Comparison of ENCODE assay signal across 21 cellular contexts in the genomic region with DNA sequence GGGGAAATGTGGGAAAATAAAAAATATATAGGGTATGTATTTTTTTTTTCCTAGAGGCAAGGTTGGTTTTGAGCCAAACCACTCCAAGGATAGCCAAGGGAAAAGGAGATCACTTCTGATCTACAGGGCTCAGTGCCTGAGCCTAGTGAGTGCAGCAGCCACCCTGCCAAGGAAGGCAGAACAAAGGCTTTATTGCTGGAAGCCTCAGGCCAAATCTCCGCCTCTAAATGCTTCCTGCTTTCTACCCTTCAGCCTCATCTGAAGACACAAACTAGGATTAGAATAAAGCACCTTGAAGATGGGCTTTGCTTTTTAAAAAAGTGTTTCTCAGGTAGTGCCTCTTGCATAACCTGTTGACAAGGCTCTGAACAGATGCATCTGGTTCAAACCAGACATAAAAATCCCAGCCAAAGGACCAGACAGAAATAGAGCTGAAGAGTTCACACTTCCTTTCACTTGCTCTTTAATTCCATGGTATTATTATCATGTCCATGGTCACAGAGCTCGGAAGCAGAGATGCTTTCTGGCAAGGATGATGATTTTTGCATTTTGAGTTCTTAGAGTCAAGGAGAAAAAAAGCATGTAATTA. TPM values are rescaled to one million over a fixed set of nuclear protein-coding genes. Genes with fewer than 3 reads are reported as not detected.
A peak's percentile ranks its signal among the peaks of the same experiment; 100 is the strongest.
DNase-seq lines count a peak whose midpoint lies in the region; ATAC-seq and TF ChIP-seq lines count a peak whose summit lies in the region.
"Had no signal": no experiment of that assay in that cellular context is flagged by ENCODE, and none has a peak within 500 bp of the region (broad histone marks: within the 10 kb centered on the region; RNA-seq: fewer than 3 reads in every experiment).

No MANE protein-coding gene starts in this region.

- H2AK5ac ChIP-seq in mesenchymal stem cell (ENCODE audit: low read length, severe bottlenecking) = no peak overlapping the region

- TF ChIP-seq CTCF in mammary epithelial cell (conservative IDR thresholded peaks at IDR 0.05 in 1 of 2, IDR thresholded peaks at IDR 0.05 in 1 of 2; ENCODE audit: extremely low read depth in 1 of 2, insufficient read depth in 1 of 2, low read depth in 1 of 2, low read length in 2 of 2) (no peak), nephron progenitor cell (IDR thresholded peaks at IDR 0.05) (no peak)

- H3K9me3 Mint-ChIP-seq in CD4-positive, alpha-beta memory T cell = peaks cover 0 to 2% (median 0%) of the 10 kb centered on the region in 8 donors
- H3K9me3 Mint-ChIP-seq in nephron progenitor cell = no peaks in the 10 kb centered on the region
- H3K9me3 Mint-ChIP-seq: activated naive CD8-positive, alpha-beta T cell treated with anti-CD3 and anti-CD28 coated beads, Interleukin-2, amount 10 ng/mL, durations not matched to agents 7 days and 5 days; naive thymus-derived CD4-positive, alpha-beta T cell; T-helper 1 cell treated with Interleukin-12 subunit alpha and Interleukin-12 subunit beta and Interleukin-4 antibody, amounts not matched to agents 30 μg/mL and 1 μg/mL, for 36 hours had no signal

- H4K8ac ChIP-seq in mesenchymal stem cell (ENCODE audit: low read length) = no peak overlapping the region

- H4K91ac ChIP-seq in mesenchymal stem cell (ENCODE audit: low read length) = no peak overlapping the region

- no TSS peak for BruUV-seq in mammary epithelial cell (replicated peaks; lab: Mats Ljungman, UMichigan)

- no peak overlapping the region for H2BK12ac ChIP-seq in mesenchymal stem cell (ENCODE audit: low read length in 2 of 2)

- H3K36me3 Mint-ChIP-seq in CD4-positive, alpha-beta memory T cell = peaks cover 0 to 3% of the 10 kb centered on the region in 2 donors
- H3K36me3 Mint-ChIP-seq in nephron progenitor cell (ENCODE audit: low read depth) = no peaks in the 10 kb centered on the region
- H3K36me3 Mint-ChIP-seq: activated naive CD8-positive, alpha-beta T cell treated with anti-CD3 and anti-CD28 coated beads, Interleukin-2, amount 10 ng/mL, durations not matched to agents 7 days and 5 days had no signal

- in situ Hi-C loops in mammary epithelial cell (cut with MboI; ENCODE audit: low sequenced_read_pairs in 2 of 2) = no loop called here

- H3K27ac ChIP-seq in mammary epithelial cell (ENCODE audit: insufficient read depth, low read depth, low read length) (no peak overlapping the region), mesenchymal stem cell (ENCODE audit: low read length, poor library complexity, severe bottlenecking) (no peak overlapping the region)
- H3K27ac ChIP-seq in CD4-positive, alpha-beta memory T cell (ENCODE audit: low read depth, low read length) = no peak overlapping the region
- H3K27ac ChIP-seq: PC-9, tibial nerve had no signal

- H3K9ac ChIP-seq in mammary epithelial cell (ENCODE audit: insufficient read depth, low read length) = no peak overlapping the region
- no peak overlapping the region for H3K9ac ChIP-seq in mesenchymal stem cell (ENCODE audit: low read length)

- CTCF ChIA-PET in mammary epithelial cell (lab: Charles Lee; ENCODE audit: low non-redundant PET) = no interaction called here
- CTCF ChIA-PET in CD4-positive, alpha-beta memory T cell (lab: Charles Lee; ENCODE audit: partially characterized antibody) = no interaction called here

- no peak overlapping the region for H3K4ac ChIP-seq in mesenchymal stem cell (ENCODE audit: low read depth in 1 of 2, low read length in 2 of 2)

- H3K4me2 ChIP-seq in mammary epithelial cell (ENCODE audit: insufficient read depth, low read depth, low read length) = no peak overlapping the region
- H3K4me2 ChIP-seq in mesenchymal stem cell (ENCODE audit: low read length, poor library complexity, severe bottlenecking) = no peak overlapping the region
- H3K4me2 ChIP-seq: PC-9 had no signal

- H3K79me1 ChIP-seq in mesenchymal stem cell (replicated peaks; ENCODE audit: low read length, poor library complexity, severe bottlenecking) = no peaks in the 10 kb centered on the region

- dilution Hi-C loops in mammary epithelial cell (cut with HindIII; ENCODE audit: low sequenced_read_pairs) = no loop called here

- H2AFZ ChIP-seq in mammary epithelial cell (ENCODE audit: low read depth, low read length) (no peak overlapping the region), mesenchymal stem cell (ENCODE audit: low read depth, low read length) (no peak overlapping the region)
- H2AFZ ChIP-seq: PC-9 had no signal

- DNase-seq in DMS79 treated with DMSO at 0.1 percent for 48 hours (lab: John Stamatoyannopoulos, UW) (peak; percentile 77), NCI-H2029 (lab: John Stamatoyannopoulos, UW) (peak; percentile 46), mammary epithelial cell (peak; percentile 2), midbrain (lab: John Stamatoyannopoulos, UW) (peak; percentile 30), nephron progenitor cell (no peak), mesenchymal stem cell (no peak)
- DNase-seq in CD4-positive, alpha-beta memory T cell = no peak
- DNase-seq: activated CD4-positive, alpha-beta T cell treated with anti-CD3 and anti-CD28 coated beads for 36 hours; activated naive CD8-positive, alpha-beta T cell treated with anti-CD3 and anti-CD28 coated beads, Interleukin-2, amount 10 ng/mL, durations not matched to agents 7 days and 5 days; activated T-cell treated with anti-CD3 and anti-CD28 coated beads, Interleukin-2, amount 50 U/mL, for 1 hour; BE2C; cerebellar nuclear complex; left cardiac atrium; naive thymus-derived CD4-positive, alpha-beta T cell; NCI-H226; stimulated activated CD4-positive, alpha-beta T cell treated with anti-CD3 and anti-CD28 coated beads, Interleukin-2, amount 100 ng/mL, for 48 hours had no signal

- no peaks in the 10 kb centered on the region for H3K4me1 ChIP-seq in mammary epithelial cell (ENCODE audit: insufficient read depth, low read length)
- no peaks in the 10 kb centered on the region for H3K4me1 ChIP-seq in CD4-positive, alpha-beta memory T cell (ENCODE audit: insufficient read depth, low read length)
- H3K4me1 ChIP-seq in mesenchymal stem cell (ENCODE audit: control insufficient read depth, insufficient read depth, low read depth, low read length) = peaks cover 17% of the 10 kb centered on the region
- H3K4me1 ChIP-seq: BE2C had no signal

- no peak overlapping the region for H3K14ac ChIP-seq in mesenchymal stem cell (ENCODE audit: low read length in 2 of 2)

- H2BK5ac ChIP-seq in mesenchymal stem cell (ENCODE audit: low read depth, low read length, poor library complexity, severe bottlenecking) = no peak overlapping the region

- no peak overlapping the region for H3K18ac ChIP-seq in mesenchymal stem cell (ENCODE audit: low read depth in 1 of 2, low read length in 2 of 2)

- H3K4me3 Mint-ChIP-seq in CD4-positive, alpha-beta memory T cell = no peak overlapping the region
- H3K4me3 Mint-ChIP-seq in nephron progenitor cell = no peak overlapping the region
- H3K4me3 Mint-ChIP-seq: activated CD4-positive, alpha-beta T cell treated with anti-CD3 and anti-CD28 coated beads for 36 hours; activated naive CD8-positive, alpha-beta T cell treated with anti-CD3 and anti-CD28 coated beads, Interleukin-2, amount 10 ng/mL, durations not matched to agents 7 days and 5 days; naive thymus-derived CD4-positive, alpha-beta T cell; T-helper 1 cell treated with Interleukin-12 subunit alpha and Interleukin-12 subunit beta and Interleukin-4 antibody, amounts not matched to agents 30 μg/mL and 1 μg/mL, for 36 hours had no signal

- H3K27me3 Mint-ChIP-seq in CD4-positive, alpha-beta memory T cell = peaks cover 6 to 17% of the 10 kb centered on the region in 2 donors
- H3K27me3 Mint-ChIP-seq in nephron progenitor cell (ENCODE audit: low read depth, poor library complexity) = no peaks in the 10 kb centered on the region

- intact Hi-C loops in mammary epithelial cell (cut with micrococcal nuclease) = no loop called here
- intact Hi-C loops in CD4-positive, alpha-beta memory T cell (cut with micrococcal nuclease) = no loop called here

- no peaks in the 10 kb centered on the region for H4K20me1 ChIP-seq in mammary epithelial cell (ENCODE audit: insufficient read depth, low read length)

- H3K4me1 Mint-ChIP-seq in CD4-positive, alpha-beta memory T cell = no peaks in the 10 kb centered on the region
- peaks cover 5% of the 10 kb centered on the region for H3K4me1 Mint-ChIP-seq in nephron progenitor cell
- H3K4me1 Mint-ChIP-seq: activated CD4-positive, alpha-beta T cell treated with anti-CD3 and anti-CD28 coated beads for 36 hours had no signal

- no peaks in the 10 kb centered on the region for H3K9me3 ChIP-seq in mammary epithelial cell (replicated peaks; ENCODE audit: insufficient read depth, low read length)
- H3K9me3 ChIP-seq in CD4-positive, alpha-beta memory T cell (ENCODE audit: control insufficient read depth in 1 of 2, low read length in 2 of 2) = no peaks in the 10 kb centered on the region
- H3K9me3 ChIP-seq in mesenchymal stem cell (ENCODE audit: control insufficient read depth, low read length) = no peaks in the 10 kb centered on the region
- H3K9me3 ChIP-seq: BE2C, tibial nerve had no signal

- POLR2A ChIA-PET in CD4-positive, alpha-beta memory T cell (lab: Charles Lee; ENCODE audit: partially characterized antibody) = no interaction called here

- H2BK120ac ChIP-seq in mesenchymal stem cell (ENCODE audit: low read depth, low read length) = no peak overlapping the region

- no peak overlapping the region for H2BK15ac ChIP-seq in mesenchymal stem cell (ENCODE audit: low read depth, poor library complexity, severe bottlenecking)

- H3K27ac Mint-ChIP-seq in CD4-positive, alpha-beta memory T cell = no peak overlapping the region
- no peak overlapping the region for H3K27ac Mint-ChIP-seq in nephron progenitor cell
- H3K27ac Mint-ChIP-seq: activated CD4-positive, alpha-beta T cell treated with anti-CD3 and anti-CD28 coated beads for 36 hours; activated naive CD8-positive, alpha-beta T cell treated with anti-CD3 and anti-CD28 coated beads, Interleukin-2, amount 10 ng/mL, durations not matched to agents 7 days and 5 days; naive thymus-derived CD4-positive, alpha-beta T cell; T-helper 1 cell treated with Interleukin-12 subunit alpha and Interleukin-12 subunit beta and Interleukin-4 antibody, amounts not matched to agents 30 μg/mL and 1 μg/mL, for 36 hours had no signal

- ATAC-seq in GM21526 (IDR thresholded peaks at IDR 0.05; ENCODE audit: low FRiP score, unreplicated experiment) = no peak
- ATAC-seq: activated CD4-positive, alpha-beta T cell treated with anti-CD3 and anti-CD28 coated beads for 36 hours; GM12878; naive thymus-derived CD4-positive, alpha-beta T cell had no signal

- H3K36me3 ChIP-seq in mammary epithelial cell (ENCODE audit: insufficient read depth, low read length) (no peaks in the 10 kb centered on the region), mesenchymal stem cell (ENCODE audit: control insufficient read depth in 1 of 2, insufficient read depth in 2 of 2, low read depth in 1 of 2, low read length in 2 of 2) (no peaks in the 10 kb centered on the region)
- H3K36me3 ChIP-seq in CD4-positive, alpha-beta memory T cell (ENCODE audit: insufficient read depth, low read length) = no peaks in the 10 kb centered on the region
- H3K36me3 ChIP-seq: BE2C had no signal

- no peak overlapping the region for H3K23ac ChIP-seq in mesenchymal stem cell (ENCODE audit: low read length in 2 of 2)

- H3K27me3 ChIP-seq in mammary epithelial cell (ENCODE audit: insufficient read depth, low read length) (peaks cover 2% of the 10 kb centered on the region), mesenchymal stem cell (ENCODE audit: control insufficient read depth in 1 of 2, insufficient read depth in 1 of 2, low read length in 2 of 2) (peaks cover 0 to 25% of the 10 kb centered on the region in 2 experiments)
- no peaks in the 10 kb centered on the region for H3K27me3 ChIP-seq in CD4-positive, alpha-beta memory T cell (ENCODE audit: insufficient read depth, low read length)
- H3K27me3 ChIP-seq: BE2C, tibial nerve had no signal

- no peaks in the 10 kb centered on the region for H3K79me2 ChIP-seq in mammary epithelial cell (ENCODE audit: insufficient read depth, low read length)

- H3K4me3 ChIP-seq in mammary epithelial cell (replicated peaks in 1 of 3; ENCODE audit: insufficient read depth in 1 of 3, low read depth in 2 of 3, low read length in 3 of 3) (no peak overlapping the region), mesenchymal stem cell (ENCODE audit: insufficient read depth in 1 of 2, low read depth in 1 of 2, low read length in 2 of 2) (no peak overlapping the region)
- no peak overlapping the region for H3K4me3 ChIP-seq in CD4-positive, alpha-beta memory T cell (ENCODE audit: low read length in 2 of 2)
- H3K4me3 ChIP-seq: GM12878, PC-9, tibial nerve had no signal

- WGBS in mammary epithelial cell (ENCODE audit: low coverage, missing lambda C conversion rate) = 13% methylated on average over 2 of the region's 2 CpGs
- WGBS in mesenchymal stem cell = 33% methylated on average over 1 of the region's 2 CpGs

RNA-seq across cellular contexts. Expression of a gene that starts 10.5 kb away (rescaled TPM):
- total RNA-seq in mammary epithelial cell = 1 to 10 TPM in 1 of 2 donors, under 1 TPM in 1; 0.83 to 1.3 TPM
- polyA plus RNA-seq in mammary epithelial cell = 1.1 TPM
- polyA minus RNA-seq in mammary epithelial cell = 1.5 TPM
- total RNA-seq in CD4-positive, alpha-beta memory T cell = 1 to 10 TPM; 1.5 to 2.0 TPM
- polyA plus RNA-seq in CD4-positive, alpha-beta memory T cell = 1 to 10 TPM; 2.9 to 3.6 TPM
- polyA plus RNA-seq in mesenchymal stem cell (2013, experiment 1 of 2) = 3.3 TPM
- polyA plus RNA-seq in mesenchymal stem cell (2013, experiment 2 of 2) = 3.3 TPM

RNA-seq across cellular contexts. Expression of a gene that starts 47.4 kb away (rescaled TPM):
- total RNA-seq in mammary epithelial cell = 1 to 10 TPM; 3.7 to 4.8 TPM
- polyA plus RNA-seq in mammary epithelial cell = 2.1 TPM
- 4.4 TPM for polyA minus RNA-seq in mammary epithelial cell
- total RNA-seq in CD4-positive, alpha-beta memory T cell = not detected
- polyA plus RNA-seq in CD4-positive, alpha-beta memory T cell = under 1 TPM in 1 of 2 donors, not detected in 1; 0.25 TPM
- polyA plus RNA-seq in mesenchymal stem cell (2013, experiment 1 of 2) = 5.3 TPM
- 5.4 TPM for polyA plus RNA-seq in mesenchymal stem cell (2013, experiment 2 of 2)
- total RNA-seq: activated CD4-positive, alpha-beta T cell treated with anti-CD3 and anti-CD28 coated beads for 36 hours; activated naive CD8-positive, alpha-beta T cell treated with anti-CD3 and anti-CD28 coated beads, Interleukin-2, amount 10 ng/mL, durations not matched to agents 7 days and 5 days had no signal
- polyA plus RNA-seq: naive thymus-derived CD4-positive, alpha-beta T cell had no signal

Comparison
In these comparisons a context has a peak if more than half of its experiments do, and no peak if none do; other contexts are left out.
1. DNase-seq: peak in DMS79 treated with DMSO at 0.1 percent for 48 hours (single experiment), NCI-H2029 (single experiment), mammary epithelial cell (single experiment) and midbrain (single experiment); none in CD4-positive, alpha-beta memory T cell (0 of 5), nephron progenitor cell (single experiment) and mesenchymal stem cell (single experiment).
2. RNA of a gene that starts 47.4 kb away (total RNA-seq): 3.7 to 4.8 TPM in mammary epithelial cell; not detected in CD4-positive, alpha-beta memory T cell; every median in the first group is over 4 times any median in the second.